In the genomic region with DNA sequence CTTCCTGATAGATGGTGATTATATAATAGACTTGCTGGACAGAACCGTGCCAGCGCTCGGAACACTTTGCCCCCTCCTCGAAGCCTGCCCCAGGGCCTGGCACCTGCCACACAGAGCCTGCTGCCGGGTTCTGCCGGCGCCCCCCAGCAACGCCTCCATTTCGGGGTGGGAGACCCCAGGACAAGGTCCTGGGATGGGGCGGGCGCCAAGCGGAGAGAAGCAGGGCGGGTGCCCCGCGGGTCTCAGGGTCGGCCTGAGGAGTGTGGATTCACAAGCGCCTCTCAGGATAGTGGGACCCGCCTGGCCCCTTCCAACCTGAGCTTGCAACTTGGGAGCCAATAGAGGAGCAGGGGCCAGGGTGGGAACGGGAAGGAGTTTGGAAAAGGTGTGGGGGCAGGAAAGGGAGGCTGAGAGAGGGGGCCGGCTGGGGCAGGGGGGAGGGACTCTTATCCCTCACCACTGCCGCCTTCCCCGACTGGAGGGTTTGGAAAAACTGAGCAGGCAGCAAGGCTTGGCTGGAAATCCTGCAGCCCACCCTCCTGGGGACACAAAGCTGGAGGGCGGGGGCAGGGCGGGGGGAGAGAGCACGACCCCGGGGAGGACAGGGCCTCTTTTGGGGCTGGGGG, we compare ENCODE assay signal across 8 cellular contexts. TPM values are rescaled to one million over a fixed set of nuclear protein-coding genes. Genes with fewer than 3 reads are reported as not detected.
A peak's percentile ranks its signal among the peaks of the same experiment; 100 is the strongest.
DNase-seq lines count a peak whose midpoint lies in the region; ATAC-seq and TF ChIP-seq lines count a peak whose summit lies in the region.

No MANE protein-coding gene starts in this region.

- TF ChIP-seq POLR2A in right lobe of liver (IDR thresholded peaks at IDR 0.05), result no peak

- 0% methylated on average over 13 of the region's 26 CpGs for WGBS in right lobe of liver (ENCODE audit: insufficient coverage, low coverage, low lambda C conversion rate, missing lambda C conversion rate)

- peak overlapping the region; percentile 56 to 91 for H3K9ac ChIP-seq in colonic mucosa (ENCODE audit: low read depth in 2 of 2, low read length in 2 of 2)

- H3K36me3 ChIP-seq in colonic mucosa (no peaks in the 10 kb centered on the region), right lobe of liver (no peaks in the 10 kb centered on the region)

- H3K27me3 ChIP-seq in colonic mucosa (no peaks in the 10 kb centered on the region), right lobe of liver (no peaks in the 10 kb centered on the region)

- peak overlapping the region; percentile 76 for H3K4me3 ChIP-seq in colonic mucosa
- H3K4me3 ChIP-seq in right lobe of liver, result peak overlapping the region; percentile 74 to 85 (median 77)

- TF ChIP-seq CTCF in colonic mucosa (IDR thresholded peaks at IDR 0.05) (no peak), right lobe of liver (IDR thresholded peaks at IDR 0.05) (no peak)

- H3K4me1 ChIP-seq in colonic mucosa (peaks cover 4% of the 10 kb centered on the region), right lobe of liver (peaks cover 0 to 23% (median 2%) of the 10 kb centered on the region in 4 donors)

- peak; percentile 41 to 59 (median 50) for ATAC-seq in right lobe of liver
- ATAC-seq in GM19467 (IDR thresholded peaks at IDR 0.05; ENCODE audit: unreplicated experiment), result no peak

- H3K9me3 ChIP-seq in colonic mucosa (no peaks in the 10 kb centered on the region), right lobe of liver (no peaks in the 10 kb centered on the region)

- intact Hi-C loops in colonic mucosa (cut with DNase I), result loop anchor here (5.0 kb wide), 1 partner anchor 168 kb away; a partner anchor contains a TSS
- intact Hi-C loops in right lobe of liver (cut with DNase I), result no loop called here

- DNase-seq in NCI-H1436 (lab: John Stamatoyannopoulos, UW) (peak; percentile 48), NCI-H1436 treated with DMSO at 0.1 percent for 48 hours (lab: John Stamatoyannopoulos, UW) (no peak), HuH-7.5 (ENCODE audit: low spot score) (peak; percentile 55), T-helper 1 cell (peak in 3 of 5 donors; percentile 42 to 58 (median 46)), colonic mucosa (peak; percentile 65), right lobe of liver (peak; percentile 71 to 84 (median 80)), stromal cell of bone marrow (ENCODE audit: low read depth) (peak; percentile 41)

- peak overlapping the region; percentile 100 for H3K27ac ChIP-seq in colonic mucosa
- H3K27ac ChIP-seq in right lobe of liver, result peak overlapping the region; percentile 89 to 94 (median 91)

RNA-seq across cellular contexts. Expression of a gene that starts 3.3 kb away (rescaled TPM):
- total RNA-seq in colonic mucosa (10 to 100 TPM; 31.4 to 37.4 TPM), right lobe of liver (10 to 100 TPM; 10.2 to 22.5 (median 19.8) TPM)

RNA-seq across cellular contexts. Expression of a gene that starts 27.1 kb away (rescaled TPM):
- not detected for total RNA-seq in colonic mucosa
- total RNA-seq in right lobe of liver, result not detected

RNA-seq across cellular contexts. Expression of a gene that starts 42.6 kb away (rescaled TPM):
- total RNA-seq in colonic mucosa (not detected), right lobe of liver (not detected)

RNA-seq across cellular contexts. Expression of a gene that starts 45.3 kb away (rescaled TPM):
- total RNA-seq in colonic mucosa (under 1 TPM; 0.05 to 0.19 TPM), right lobe of liver (under 1 TPM in 2 of 6 experiments, not detected in 4; 0.07 TPM)
